Comparison of ENCODE assay signal across 8 cellular contexts in genomic region chr16:89256651-89257254, GRCh38. TPM values are rescaled to one million over a fixed set of nuclear protein-coding genes. Genes with fewer than 3 reads are reported as not detected.
DNase-seq lines count a peak whose midpoint lies in the region; ATAC-seq and TF ChIP-seq lines count a peak whose summit lies in the region.

No MANE protein-coding gene starts in this region.

- peak; percentile 72 for DNase-seq in RWPE2 (ENCODE audit: low spot score)
- DNase-seq in left cardiac atrium = peak; percentile 75
- DNase-seq in retinal pigment epithelial cell (ENCODE audit: low read depth) = no peak
- peak; percentile 62 for DNase-seq in ureter (ENCODE audit: low spot score)
- DNase-seq in AML-193 (lab: John Stamatoyannopoulos, UW) = no peak
- DNase-seq in SK-N-DZ (ENCODE audit: low spot score) = no peak

- H3K4me1 ChIP-seq in ES-I3 (ENCODE audit: insufficient read depth, low read length) = peaks cover 4% of the 10 kb centered on the region; the same call in 1 of the 2 replicates
- no peaks in the 10 kb centered on the region for H3K4me1 ChIP-seq in RWPE2 (ENCODE audit: insufficient read depth, poor library complexity, severe bottlenecking)

- H3K9me3 Mint-ChIP-seq in activated naive CD4-positive, alpha-beta T cell treated with anti-CD3 and anti-CD28 coated beads, Interleukin-2, amount 50 U/mL, for 24 hours = no peaks in the 10 kb centered on the region

- no peak overlapping the region for H3K27ac ChIP-seq in RWPE2 (ENCODE audit: poor library complexity, severe bottlenecking)

- H3K4me1 Mint-ChIP-seq in activated naive CD4-positive, alpha-beta T cell treated with anti-CD3 and anti-CD28 coated beads, Interleukin-2, amount 50 U/mL, for 24 hours = peaks cover 18% of the 10 kb centered on the region

- H3K9me3 ChIP-seq in ES-I3 (ENCODE audit: control insufficient read depth, insufficient read depth, low read length) = no peaks in the 10 kb centered on the region
- H3K9me3 ChIP-seq in RWPE2 (ENCODE audit: severe bottlenecking) = no peaks in the 10 kb centered on the region

- intact Hi-C loops in left cardiac atrium (cut with DNase I) = no loop called here

- peak; percentile 74 for ATAC-seq in RWPE2 (ENCODE audit: low read depth)
- ATAC-seq in left cardiac atrium = peak; percentile 77 to 90

- H3K4me3 Mint-ChIP-seq in activated naive CD4-positive, alpha-beta T cell treated with anti-CD3 and anti-CD28 coated beads, Interleukin-2, amount 50 U/mL, for 24 hours = peak overlapping the region; percentile 68

- no peaks in the 10 kb centered on the region for H3K36me3 Mint-ChIP-seq in activated naive CD4-positive, alpha-beta T cell treated with anti-CD3 and anti-CD28 coated beads, Interleukin-2, amount 50 U/mL, for 24 hours

- peaks cover 7% of the 10 kb centered on the region for H3K27me3 Mint-ChIP-seq in activated naive CD4-positive, alpha-beta T cell treated with anti-CD3 and anti-CD28 coated beads, Interleukin-2, amount 50 U/mL, for 24 hours

- TF ChIP-seq CTCF in RWPE2 (IDR thresholded peaks at IDR 0.05; ENCODE audit: poor library complexity, severe bottlenecking) (no peak), retinal pigment epithelial cell (conservative IDR thresholded peaks at IDR 0.05; ENCODE audit: low read depth, low read length) (no peak)

- H3K4me3 ChIP-seq in RWPE2 (ENCODE audit: severe bottlenecking) (peak overlapping the region; percentile 6), retinal pigment epithelial cell (ENCODE audit: low read length) (peak overlapping the region; percentile 6)

- H3K27me3 ChIP-seq in RWPE2 (ENCODE audit: insufficient read depth, poor library complexity, severe bottlenecking) = no peaks in the 10 kb centered on the region

- H3K36me3 ChIP-seq in ES-I3 (ENCODE audit: insufficient read depth, low read length) (no peaks in the 10 kb centered on the region), RWPE2 (ENCODE audit: low read depth) (no peaks in the 10 kb centered on the region)

- H3K27ac Mint-ChIP-seq in activated naive CD4-positive, alpha-beta T cell treated with anti-CD3 and anti-CD28 coated beads, Interleukin-2, amount 50 U/mL, for 24 hours = no peak overlapping the region

- peak overlapping the region; percentile 70 for H3K9ac ChIP-seq in ES-I3 (ENCODE audit: low read depth, low read length)

RNA-seq across cellular contexts. Expression of gene ZNF778, which starts 39.2 kb away (rescaled TPM):
- total RNA-seq in left cardiac atrium (1 to 10 TPM; 7.5 to 9.8 TPM), ureter (10.0 TPM)
- 6.4 and 9.0 TPM in 2 replicates for polyA plus RNA-seq in SK-N-DZ (2014; cell fraction: cytosol; rRNA removed)
- polyA plus RNA-seq in SK-N-DZ (2014; cell fraction: nucleus; rRNA removed) = 3.7 and 12.1 TPM in 2 replicates

RNA-seq across cellular contexts. Expression of gene SLC22A31, which starts 56.4 kb away (rescaled TPM):
- total RNA-seq in left cardiac atrium (under 1 TPM in 1 of 2 donors, not detected in 1; 0.27 TPM), ureter (2.5 TPM)
- not detected in 2 replicates for polyA plus RNA-seq in SK-N-DZ (2014; cell fraction: cytosol; rRNA removed)
- polyA plus RNA-seq in SK-N-DZ (2014; cell fraction: nucleus; rRNA removed) = 0.49 and 2.2 TPM in 2 replicates

Comparison
In these comparisons a context has a peak if more than half of its experiments do, and no peak if none do; other contexts are left out.
1. DNase-seq: peak in RWPE2 (single experiment), left cardiac atrium (single experiment) and ureter (single experiment); none in retinal pigment epithelial cell (single experiment), AML-193 (0 of 2) and SK-N-DZ (single experiment).